19 cellular contexts compared by ENCODE assay signal in genomic region chr5:16918156-16918555, GRCh38.
"Had no signal": no experiment of that assay in that cellular context is flagged by ENCODE, and none has a peak within 500 bp of the region (broad histone marks: within the 10 kb centered on the region; RNA-seq: fewer than 3 reads in every experiment).

No MANE protein-coding gene starts in this region.

- H3K36me3 Mint-ChIP-seq: activated CD4-positive, alpha-beta memory T cell treated with anti-CD3 and anti-CD28 coated beads for 36 hours; activated naive CD4-positive, alpha-beta T cell treated with anti-CD3 and anti-CD28 coated beads, Interleukin-2, amount 50 U/mL, for 72 hours had no signal

- H3K4me1 Mint-ChIP-seq: stimulated activated naive CD8-positive, alpha-beta T cell treated with anti-CD3 and anti-CD28 coated beads, Interleukin-15, amount 100 ng/mL, for 72 hours had no signal

- H3K4me3 ChIP-seq: esophagus muscularis mucosa, right lobe of liver, spleen, testis, upper lobe of left lung had no signal

- H3K27me3 ChIP-seq: esophagus muscularis mucosa, foreskin keratinocyte, right lobe of liver, spleen, testis, upper lobe of left lung had no signal

- H3K9me3 ChIP-seq: esophagus muscularis mucosa, right lobe of liver, spleen, testis, upper lobe of left lung had no signal

- H3K27me3 Mint-ChIP-seq: activated CD4-positive, alpha-beta memory T cell treated with anti-CD3 and anti-CD28 coated beads for 36 hours; stimulated activated naive CD8-positive, alpha-beta T cell treated with anti-CD3 and anti-CD28 coated beads, Interleukin-15, amount 100 ng/mL, for 72 hours had no signal

- H3K27ac ChIP-seq: esophagus muscularis mucosa, foreskin keratinocyte, right lobe of liver, spleen had no signal

- FAIRE-seq: colon, endometrium had no signal

- H3K9me3 Mint-ChIP-seq: activated CD4-positive, alpha-beta memory T cell treated with anti-CD3 and anti-CD28 coated beads for 36 hours; activated T-cell treated with anti-CD3 and anti-CD28 coated beads, Interleukin-2, amount 50 U/mL, for 4 hours; nephron; stimulated activated naive CD8-positive, alpha-beta T cell treated with anti-CD3 and anti-CD28 coated beads, Interleukin-15, amount 100 ng/mL, for 72 hours had no signal

- H3K4me3 Mint-ChIP-seq: activated CD4-positive, alpha-beta memory T cell treated with anti-CD3 and anti-CD28 coated beads for 36 hours; activated T-cell treated with anti-CD3 and anti-CD28 coated beads, Interleukin-2, amount 50 U/mL, for 4 hours; nephron; stimulated activated naive CD8-positive, alpha-beta T cell treated with anti-CD3 and anti-CD28 coated beads, Interleukin-15, amount 100 ng/mL, for 72 hours had no signal

- DNase-seq: activated CD4-positive, alpha-beta memory T cell treated with anti-CD3 and anti-CD28 coated beads for 36 hours; activated CD4-positive, alpha-beta T cell treated with anti-CD3 and anti-CD28 coated beads for 1 hour; activated effector memory CD4-positive, alpha-beta T cell treated with anti-CD3 and anti-CD28 coated beads, Interleukin-2, amount 50 U/mL, for 16 hours; activated T-cell treated with anti-CD3 and anti-CD28 coated beads, Interleukin-2, amount 50 U/mL, for 4 hours; foreskin keratinocyte; glutamatergic neuron; kidney glomerular epithelial cell; right lobe of liver; spleen; stimulated activated naive CD8-positive, alpha-beta T cell treated with anti-CD3 and anti-CD28 coated beads, Interleukin-15, amount 100 ng/mL, for 72 hours; T-helper 1 cell; T1000; testis; upper lobe of left lung had no signal

- H3K4me1 ChIP-seq: right lobe of liver had no signal

- H3K27ac Mint-ChIP-seq: activated CD4-positive, alpha-beta memory T cell treated with anti-CD3 and anti-CD28 coated beads for 36 hours; activated naive CD4-positive, alpha-beta T cell treated with anti-CD3 and anti-CD28 coated beads, Interleukin-2, amount 50 U/mL, for 72 hours; stimulated activated naive CD8-positive, alpha-beta T cell treated with anti-CD3 and anti-CD28 coated beads, Interleukin-15, amount 100 ng/mL, for 72 hours had no signal

- H3K36me3 ChIP-seq: esophagus muscularis mucosa, right lobe of liver, spleen, upper lobe of left lung had no signal
